ENCODE assay signal across 10 cellular contexts in genomic region chr17:72388765-72389473, GRCh38.
DNase-seq lines count a peak whose midpoint lies in the region; ATAC-seq lines count a peak whose summit lies in the region.
"Had no signal": no experiment of that assay in that cellular context is flagged by ENCODE, and none has a peak within 500 bp of the region (broad histone marks: within the 10 kb centered on the region; RNA-seq: fewer than 3 reads in every experiment).

No MANE protein-coding gene starts in this region.

- DNase-seq in HCEC 1CT, result peak; percentile 73
- peak; percentile 73 for DNase-seq in NCI-H2171 (lab: John Stamatoyannopoulos, UW)
- peak; percentile 39 for DNase-seq in iris pigment epithelial cell (ENCODE audit: low read depth)
- no peak for DNase-seq in left lobe of liver (ENCODE audit: low spot score)
- no peak for DNase-seq in KBM-7
- no peak for DNase-seq in NCI-H1930 (lab: John Stamatoyannopoulos, UW)
- DNase-seq: activated CD4-positive, alpha-beta T cell treated with anti-CD3 and anti-CD28 coated beads, Interleukin-2, amount 50 U/mL, for 1 hour had no signal

- in situ Hi-C loops in KBM-7 (cut with MboI; ENCODE audit: low pct_unique_long_range_greater_than_20kb, low sequenced_read_pairs), result no loop called here

- ATAC-seq in GM18508 (IDR thresholded peaks at IDR 0.05; ENCODE audit: insufficient read depth, unreplicated experiment), result peak; percentile 81
- ATAC-seq in left lobe of liver, result no peak
- no peak for ATAC-seq in HG03521 (IDR thresholded peaks at IDR 0.05; ENCODE audit: unreplicated experiment)
- ATAC-seq: sciatic nerve had no signal

Comparison
In these comparisons a context has a peak if more than half of its experiments do, and no peak if none do; other contexts are left out.
1. DNase-seq: peak in HCEC 1CT (single experiment), NCI-H2171 (single experiment) and iris pigment epithelial cell (single experiment); none in left lobe of liver (single experiment), KBM-7 (single experiment) and NCI-H1930 (0 of 2).